ENCODE assay signal across 1 cellular context in the genomic region with DNA sequence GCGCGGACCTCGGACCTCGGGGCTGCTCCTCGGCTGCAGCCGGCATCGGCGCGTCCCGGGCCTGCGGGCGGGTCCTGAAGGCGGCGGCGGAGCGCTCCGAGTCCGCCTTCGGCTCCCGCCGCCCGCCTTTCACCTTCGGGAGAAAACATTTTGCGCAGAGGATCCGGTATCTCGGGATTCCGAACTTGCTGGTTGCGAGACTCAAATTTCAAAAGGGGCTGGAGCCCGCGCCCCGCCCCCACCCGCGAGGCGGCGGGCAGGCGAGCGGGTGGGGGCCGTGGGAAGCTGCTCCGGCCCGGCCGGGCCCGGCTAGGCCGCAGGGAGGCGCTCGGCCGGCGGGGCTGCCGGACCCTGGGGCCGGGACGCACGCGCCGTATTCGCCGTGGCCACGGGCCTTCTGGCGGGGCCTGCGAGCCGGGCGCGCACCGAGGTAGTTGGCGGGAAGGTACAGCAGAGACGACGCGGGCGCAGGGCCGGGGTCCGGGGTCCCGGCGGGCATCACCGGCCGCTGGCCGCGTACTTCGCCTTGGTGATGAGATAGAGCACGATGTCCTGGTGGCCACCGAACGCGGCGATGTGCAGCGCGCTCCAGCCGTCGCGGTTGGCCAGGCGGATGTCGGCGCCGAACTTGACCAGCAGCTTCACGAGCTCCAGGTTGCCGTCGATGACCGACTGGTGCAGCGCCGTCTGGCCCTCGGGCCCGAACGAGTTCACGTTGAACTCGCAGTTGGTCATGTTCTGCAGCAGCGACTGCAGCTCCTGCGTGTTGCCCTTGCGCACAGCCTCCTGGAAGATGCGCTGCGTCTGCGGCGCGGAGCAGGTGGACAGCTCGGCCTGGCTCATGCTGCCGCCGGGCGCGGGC.
A peak's percentile ranks its signal among the peaks of the same experiment; 100 is the strongest.
TF ChIP-seq lines count a peak whose summit lies in the region.

No MANE protein-coding gene starts in this region.

TF ChIP-seq in HepG2, 621 proteins besides CTCF, POLR2A, EP300 and RAD21 (continued from another document and continues in another):
- TF ChIP-seq, protein P1, sequence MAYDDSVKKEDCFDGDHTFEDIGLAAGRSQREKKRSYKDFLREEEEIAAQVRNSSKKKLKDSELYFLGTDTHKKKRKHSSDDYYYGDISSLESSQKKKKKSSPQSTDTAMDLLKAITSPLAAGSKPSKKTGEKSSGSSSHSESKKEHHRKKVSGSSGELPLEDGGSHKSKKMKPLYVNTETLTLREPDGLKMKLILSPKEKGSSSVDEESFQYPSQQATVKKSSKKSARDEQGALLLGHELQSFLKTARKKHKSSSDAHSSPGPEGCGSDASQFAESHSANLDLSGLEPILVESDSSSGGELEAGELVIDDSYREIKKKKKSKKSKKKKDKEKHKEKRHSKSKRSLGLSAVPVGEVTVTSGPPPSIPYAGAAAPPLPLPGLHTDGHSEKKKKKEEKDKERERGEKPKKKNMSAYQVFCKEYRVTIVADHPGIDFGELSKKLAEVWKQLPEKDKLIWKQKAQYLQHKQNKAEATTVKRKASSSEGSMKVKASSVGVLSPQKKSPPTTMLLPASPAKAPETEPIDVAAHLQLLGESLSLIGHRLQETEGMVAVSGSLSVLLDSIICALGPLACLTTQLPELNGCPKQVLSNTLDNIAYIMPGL (CRISPR knock-in tag; IDR thresholded peaks at IDR 0.05; ENCODE audit: borderline replicate concordance in 1 of 2, low read depth in 1 of 2) = 0 out of 4 replicates have a peak, but pooled peaks of 1 of the 2 experiments have one; percentile 33
- TF ChIP-seq PHF21A (CRISPR knock-in tag; IDR thresholded peaks at IDR 0.05) = 0 out of 2 replicates have a peak, but pooled peaks have one; percentile 20
- TF ChIP-seq ZNF776 (CRISPR knock-in tag; IDR thresholded peaks at IDR 0.05) = peak; percentile 37; the same call in 1 of the 2 replicates
- TF ChIP-seq, protein P2, sequence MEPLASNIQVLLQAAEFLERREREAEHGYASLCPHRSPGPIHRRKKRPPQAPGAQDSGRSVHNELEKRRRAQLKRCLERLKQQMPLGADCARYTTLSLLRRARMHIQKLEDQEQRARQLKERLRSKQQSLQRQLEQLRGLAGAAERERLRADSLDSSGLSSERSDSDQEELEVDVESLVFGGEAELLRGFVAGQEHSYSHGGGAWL (CRISPR knock-in tag; IDR thresholded peaks at IDR 0.05) = peak; percentile 74; the same call in 1 of the 2 replicates
- TF ChIP-seq KLF6 (CRISPR knock-in tag; IDR thresholded peaks at IDR 0.05) = 0 out of 2 replicates have a peak, but pooled peaks have one; percentile 17
- TF ChIP-seq HDAC1 (CRISPR knock-in tag; IDR thresholded peaks at IDR 0.05) = peak; percentile 29; the same call in 1 of the 2 replicates
- TF ChIP-seq, protein P3, sequence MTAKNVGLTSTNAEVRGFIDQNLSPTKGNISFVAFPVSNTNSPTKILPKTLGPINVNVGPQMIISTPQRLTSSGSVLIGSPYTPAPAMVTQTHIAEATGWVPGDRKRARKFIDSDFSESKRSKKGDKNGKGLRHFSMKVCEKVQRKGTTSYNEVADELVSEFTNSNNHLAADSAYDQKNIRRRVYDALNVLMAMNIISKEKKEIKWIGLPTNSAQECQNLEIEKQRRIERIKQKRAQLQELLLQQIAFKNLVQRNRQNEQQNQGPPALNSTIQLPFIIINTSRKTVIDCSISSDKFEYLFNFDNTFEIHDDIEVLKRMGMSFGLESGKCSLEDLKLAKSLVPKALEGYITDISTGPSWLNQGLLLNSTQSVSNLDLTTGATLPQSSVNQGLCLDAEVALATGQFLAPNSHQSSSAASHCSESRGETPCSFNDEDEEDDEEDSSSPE (CRISPR knock-in tag; IDR thresholded peaks at IDR 0.05) = peak; percentile 69
- 0 out of 2 replicates have a peak, but pooled peaks have one; percentile 54 for TF ChIP-seq REL (CRISPR knock-in tag; conservative IDR thresholded peaks at IDR 0.05)
- 0 out of 2 replicates have a peak, but pooled peaks have one; percentile 11 for TF ChIP-seq ERF (CRISPR knock-in tag; IDR thresholded peaks at IDR 0.05)
- no peak; the same call in 1 of the 2 replicates for TF ChIP-seq RBFOX2 (IDR thresholded peaks at IDR 0.05; ENCODE audit: low read depth, low read length)
- TF ChIP-seq IRF2 (CRISPR knock-in tag; IDR thresholded peaks at IDR 0.05) = no peak
- TF ChIP-seq, protein P4, sequence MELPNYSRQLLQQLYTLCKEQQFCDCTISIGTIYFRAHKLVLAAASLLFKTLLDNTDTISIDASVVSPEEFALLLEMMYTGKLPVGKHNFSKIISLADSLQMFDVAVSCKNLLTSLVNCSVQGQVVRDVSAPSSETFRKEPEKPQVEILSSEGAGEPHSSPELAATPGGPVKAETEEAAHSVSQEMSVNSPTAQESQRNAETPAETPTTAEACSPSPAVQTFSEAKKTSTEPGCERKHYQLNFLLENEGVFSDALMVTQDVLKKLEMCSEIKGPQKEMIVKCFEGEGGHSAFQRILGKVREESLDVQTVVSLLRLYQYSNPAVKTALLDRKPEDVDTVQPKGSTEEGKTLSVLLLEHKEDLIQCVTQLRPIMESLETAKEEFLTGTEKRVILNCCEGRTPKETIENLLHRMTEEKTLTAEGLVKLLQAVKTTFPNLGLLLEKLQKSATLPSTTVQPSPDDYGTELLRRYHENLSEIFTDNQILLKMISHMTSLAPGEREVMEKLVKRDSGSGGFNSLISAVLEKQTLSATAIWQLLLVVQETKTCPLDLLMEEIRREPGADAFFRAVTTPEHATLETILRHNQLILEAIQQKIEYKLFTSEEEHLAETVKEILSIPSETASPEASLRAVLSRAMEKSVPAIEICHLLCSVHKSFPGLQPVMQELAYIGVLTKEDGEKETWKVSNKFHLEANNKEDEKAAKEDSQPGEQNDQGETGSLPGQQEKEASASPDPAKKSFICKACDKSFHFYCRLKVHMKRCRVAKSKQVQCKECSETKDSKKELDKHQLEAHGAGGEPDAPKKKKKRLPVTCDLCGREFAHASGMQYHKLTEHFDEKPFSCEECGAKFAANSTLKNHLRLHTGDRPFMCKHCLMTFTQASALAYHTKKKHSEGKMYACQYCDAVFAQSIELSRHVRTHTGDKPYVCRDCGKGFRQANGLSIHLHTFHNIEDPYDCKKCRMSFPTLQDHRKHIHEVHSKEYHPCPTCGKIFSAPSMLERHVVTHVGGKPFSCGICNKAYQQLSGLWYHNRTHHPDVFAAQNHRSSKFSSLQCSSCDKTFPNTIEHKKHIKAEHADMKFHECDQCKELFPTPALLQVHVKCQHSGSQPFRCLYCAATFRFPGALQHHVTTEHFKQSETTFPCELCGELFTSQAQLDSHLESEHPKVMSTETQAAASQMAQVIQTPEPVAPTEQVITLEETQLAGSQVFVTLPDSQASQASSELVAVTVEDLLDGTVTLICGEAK (IDR thresholded peaks at IDR 0.05) = no peak
- TF ChIP-seq, protein P4 (CRISPR knock-in tag; IDR thresholded peaks at IDR 0.05) = peak; percentile 47; the same call in 1 of the 2 replicates
- TF ChIP-seq, protein P5, sequence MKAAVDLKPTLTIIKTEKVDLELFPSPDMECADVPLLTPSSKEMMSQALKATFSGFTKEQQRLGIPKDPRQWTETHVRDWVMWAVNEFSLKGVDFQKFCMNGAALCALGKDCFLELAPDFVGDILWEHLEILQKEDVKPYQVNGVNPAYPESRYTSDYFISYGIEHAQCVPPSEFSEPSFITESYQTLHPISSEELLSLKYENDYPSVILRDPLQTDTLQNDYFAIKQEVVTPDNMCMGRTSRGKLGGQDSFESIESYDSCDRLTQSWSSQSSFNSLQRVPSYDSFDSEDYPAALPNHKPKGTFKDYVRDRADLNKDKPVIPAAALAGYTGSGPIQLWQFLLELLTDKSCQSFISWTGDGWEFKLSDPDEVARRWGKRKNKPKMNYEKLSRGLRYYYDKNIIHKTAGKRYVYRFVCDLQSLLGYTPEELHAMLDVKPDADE (CRISPR knock-in tag; IDR thresholded peaks at IDR 0.05) = no peak
- peak; percentile 36; the same call in 1 of the 2 replicates for TF ChIP-seq EED (CRISPR knock-in tag; IDR thresholded peaks at IDR 0.05)
- TF ChIP-seq EEA1 (CRISPR knock-in tag; IDR thresholded peaks at IDR 0.05; ENCODE audit: borderline replicate concordance) = peak; percentile 41; the same call in 1 of the 2 replicates
- TF ChIP-seq RBM39 (IDR thresholded peaks at IDR 0.05; ENCODE audit: low read depth, low read length, poor library complexity, severe bottlenecking) = peak; percentile 58
- TF ChIP-seq, protein P6, sequence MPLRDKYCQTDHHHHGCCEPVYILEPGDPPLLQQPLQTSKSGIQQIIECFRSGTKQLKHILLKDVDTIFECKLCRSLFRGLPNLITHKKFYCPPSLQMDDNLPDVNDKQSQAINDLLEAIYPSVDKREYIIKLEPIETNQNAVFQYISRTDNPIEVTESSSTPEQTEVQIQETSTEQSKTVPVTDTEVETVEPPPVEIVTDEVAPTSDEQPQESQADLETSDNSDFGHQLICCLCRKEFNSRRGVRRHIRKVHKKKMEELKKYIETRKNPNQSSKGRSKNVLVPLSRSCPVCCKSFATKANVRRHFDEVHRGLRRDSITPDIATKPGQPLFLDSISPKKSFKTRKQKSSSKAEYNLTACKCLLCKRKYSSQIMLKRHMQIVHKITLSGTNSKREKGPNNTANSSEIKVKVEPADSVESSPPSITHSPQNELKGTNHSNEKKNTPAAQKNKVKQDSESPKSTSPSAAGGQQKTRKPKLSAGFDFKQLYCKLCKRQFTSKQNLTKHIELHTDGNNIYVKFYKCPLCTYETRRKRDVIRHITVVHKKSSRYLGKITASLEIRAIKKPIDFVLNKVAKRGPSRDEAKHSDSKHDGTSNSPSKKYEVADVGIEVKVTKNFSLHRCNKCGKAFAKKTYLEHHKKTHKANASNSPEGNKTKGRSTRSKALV (CRISPR knock-in tag; IDR thresholded peaks at IDR 0.05) = peak; percentile 99
- TF ChIP-seq ZNF552 (CRISPR knock-in tag; IDR thresholded peaks at IDR 0.05; ENCODE audit: borderline replicate concordance) = peak; percentile 39; the same call in 1 of the 2 replicates
- TF ChIP-seq, protein P7, sequence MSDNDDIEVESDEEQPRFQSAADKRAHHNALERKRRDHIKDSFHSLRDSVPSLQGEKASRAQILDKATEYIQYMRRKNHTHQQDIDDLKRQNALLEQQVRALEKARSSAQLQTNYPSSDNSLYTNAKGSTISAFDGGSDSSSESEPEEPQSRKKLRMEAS (IDR thresholded peaks at IDR 0.05) = peak; percentile 66
- TF ChIP-seq, protein P8, sequence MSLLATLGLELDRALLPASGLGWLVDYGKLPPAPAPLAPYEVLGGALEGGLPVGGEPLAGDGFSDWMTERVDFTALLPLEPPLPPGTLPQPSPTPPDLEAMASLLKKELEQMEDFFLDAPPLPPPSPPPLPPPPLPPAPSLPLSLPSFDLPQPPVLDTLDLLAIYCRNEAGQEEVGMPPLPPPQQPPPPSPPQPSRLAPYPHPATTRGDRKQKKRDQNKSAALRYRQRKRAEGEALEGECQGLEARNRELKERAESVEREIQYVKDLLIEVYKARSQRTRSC (CRISPR knock-in tag; IDR thresholded peaks at IDR 0.05; ENCODE audit: low read depth) = no peak
- TF ChIP-seq, protein P9, sequence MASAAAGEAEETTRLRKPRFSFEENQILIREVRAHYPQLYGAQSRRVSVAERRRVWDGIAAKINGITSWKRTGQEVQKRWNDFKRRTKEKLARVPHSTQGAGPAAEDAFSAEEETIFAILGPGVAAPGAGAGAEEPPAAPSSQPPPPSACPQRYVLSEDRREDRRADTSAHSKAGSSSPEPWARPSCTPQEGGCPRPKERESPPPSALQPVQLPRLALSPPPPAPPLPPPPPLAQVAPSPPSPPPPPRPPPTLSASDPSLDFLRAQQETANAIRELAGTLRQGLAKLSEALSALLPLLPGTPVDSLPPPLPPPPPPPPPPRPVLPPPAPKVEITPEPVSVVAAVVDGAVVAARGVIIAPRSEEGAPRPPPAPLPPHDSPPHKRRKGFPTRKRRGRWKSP (CRISPR knock-in tag; IDR thresholded peaks at IDR 0.05) = peak; percentile 33; the same call in 1 of the 2 replicates
- TF ChIP-seq ZNF674 (CRISPR knock-in tag; IDR thresholded peaks at IDR 0.05; ENCODE audit: low read depth) = 0 out of 2 replicates have a peak, but pooled peaks have one; percentile 33
- no peak for TF ChIP-seq DNMT1 (CRISPR knock-in tag; IDR thresholded peaks at IDR 0.05)
- TF ChIP-seq, protein P10, sequence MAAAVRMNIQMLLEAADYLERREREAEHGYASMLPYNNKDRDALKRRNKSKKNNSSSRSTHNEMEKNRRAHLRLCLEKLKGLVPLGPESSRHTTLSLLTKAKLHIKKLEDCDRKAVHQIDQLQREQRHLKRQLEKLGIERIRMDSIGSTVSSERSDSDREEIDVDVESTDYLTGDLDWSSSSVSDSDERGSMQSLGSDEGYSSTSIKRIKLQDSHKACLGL (CRISPR knock-in tag; IDR thresholded peaks at IDR 0.05) = peak; percentile 28; the same call in 1 of the 2 replicates
- TF ChIP-seq RFXAP (CRISPR knock-in tag; IDR thresholded peaks at IDR 0.05; ENCODE audit: borderline replicate concordance) = no peak; the same call in 1 of the 2 replicates
- TF ChIP-seq, protein P11, sequence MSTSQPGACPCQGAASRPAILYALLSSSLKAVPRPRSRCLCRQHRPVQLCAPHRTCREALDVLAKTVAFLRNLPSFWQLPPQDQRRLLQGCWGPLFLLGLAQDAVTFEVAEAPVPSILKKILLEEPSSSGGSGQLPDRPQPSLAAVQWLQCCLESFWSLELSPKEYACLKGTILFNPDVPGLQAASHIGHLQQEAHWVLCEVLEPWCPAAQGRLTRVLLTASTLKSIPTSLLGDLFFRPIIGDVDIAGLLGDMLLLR (CRISPR knock-in tag; IDR thresholded peaks at IDR 0.05) = peak; percentile 37; the same call in 1 of the 2 replicates
- no peak for TF ChIP-seq SIX1 (CRISPR knock-in tag; IDR thresholded peaks at IDR 0.05; ENCODE audit: borderline replicate concordance)
- TF ChIP-seq CCDC6 (CRISPR knock-in tag; IDR thresholded peaks at IDR 0.05) = peak; percentile 61
